8 cellular contexts compared by ENCODE assay signal in genomic region chr2:69798909-69799526, GRCh38. TPM values are rescaled to one million over a fixed set of nuclear protein-coding genes. Genes with fewer than 3 reads are reported as not detected.
DNase-seq lines count a peak whose midpoint lies in the region; TF ChIP-seq lines count a peak whose summit lies in the region.

No MANE protein-coding gene starts in this region.

- peak in 1 of 2 donors; percentile 13 for TF ChIP-seq POLR2A in Peyer's patch (IDR thresholded peaks at IDR 0.05)

- H3K4me1 ChIP-seq in Peyer's patch = peaks cover 0 to 39% (median 6%) of the 10 kb centered on the region in 4 donors

- no peaks in the 10 kb centered on the region for H3K36me3 ChIP-seq in Peyer's patch

- H3K27ac ChIP-seq in Peyer's patch = peak overlapping the region; percentile 42 to 78 (median 60)

- H3K27me3 Mint-ChIP-seq in activated naive CD4-positive, alpha-beta T cell treated with anti-CD3 and anti-CD28 coated beads, Interleukin-2, amount 10 ng/mL, durations not matched to agents 7 days and 5 days = no peaks in the 10 kb centered on the region

- CTCF ChIA-PET in activated naive CD4-positive, alpha-beta T cell treated with anti-CD3 and anti-CD28 coated beads, Interleukin-2, amount 10 ng/mL, durations not matched to agents 7 days and 5 days (lab: Charles Lee) = interaction anchor here (0.8 to 1.3 kb wide), 3 partner anchors 18 to 74 kb away, joined by 3 to 9 read pairs (median 3); no protein-coding TSS in a partner anchor

- H3K9me3 ChIP-seq in Peyer's patch = no peaks in the 10 kb centered on the region

- H3K4me3 ChIP-seq in Peyer's patch (peak overlapping the region in 2 of 4 donors; percentile 26 to 29), fibroblast of the aortic adventitia (ENCODE audit: low read depth, low read length) (peak overlapping the region; percentile 66), retinal pigment epithelial cell (ENCODE audit: low read length) (peak overlapping the region; percentile 26)

- no peaks in the 10 kb centered on the region for H3K27me3 ChIP-seq in Peyer's patch

- H3K27ac Mint-ChIP-seq in activated naive CD4-positive, alpha-beta T cell treated with anti-CD3 and anti-CD28 coated beads, Interleukin-2, amount 10 ng/mL, durations not matched to agents 7 days and 5 days = peak overlapping the region; percentile 56

- no peak overlapping the region for H3K4me3 Mint-ChIP-seq in activated naive CD4-positive, alpha-beta T cell treated with anti-CD3 and anti-CD28 coated beads, Interleukin-2, amount 10 ng/mL, durations not matched to agents 7 days and 5 days

- TF ChIP-seq CTCF in Peyer's patch (IDR thresholded peaks at IDR 0.05) (no peak), fibroblast of the aortic adventitia (IDR thresholded peaks at IDR 0.05; ENCODE audit: insufficient read depth, low read length) (no peak), retinal pigment epithelial cell (conservative IDR thresholded peaks at IDR 0.05; ENCODE audit: low read depth, low read length) (no peak)

- peaks cover 14% of the 10 kb centered on the region for H3K36me3 Mint-ChIP-seq in activated naive CD4-positive, alpha-beta T cell treated with anti-CD3 and anti-CD28 coated beads, Interleukin-2, amount 10 ng/mL, durations not matched to agents 7 days and 5 days

- no peak for DNase-seq in activated naive CD4-positive, alpha-beta T cell treated with anti-CD3 and anti-CD28 coated beads, Interleukin-2, amount 10 ng/mL, durations not matched to agents 7 days and 5 days
- no peak for DNase-seq in activated naive CD4-positive, alpha-beta T cell treated with Interleukin-2 at 50 U/mL for 16 hours
- DNase-seq in Peyer's patch (peak in 1 of 3 donors; percentile 60), fibroblast of the aortic adventitia (ENCODE audit: low read depth) (peak; percentile 93), retinal pigment epithelial cell (ENCODE audit: low read depth) (peak; percentile 29), hypothalamus (lab: John Stamatoyannopoulos, UW) (no peak), NCI-H345 (lab: John Stamatoyannopoulos, UW) (no peak)
- DNase-seq in activated effector memory CD4-positive, alpha-beta T cell treated with Interleukin-2 at 50 U/mL for 16 hours = no peak

- H3K4me1 Mint-ChIP-seq in activated naive CD4-positive, alpha-beta T cell treated with anti-CD3 and anti-CD28 coated beads, Interleukin-2, amount 10 ng/mL, durations not matched to agents 7 days and 5 days = peaks cover 34% of the 10 kb centered on the region

- no peaks in the 10 kb centered on the region for H3K9me3 Mint-ChIP-seq in activated naive CD4-positive, alpha-beta T cell treated with anti-CD3 and anti-CD28 coated beads, Interleukin-2, amount 10 ng/mL, durations not matched to agents 7 days and 5 days

RNA-seq across cellular contexts. Expression of gene GMCL1, which starts 30.4 kb away (rescaled TPM):
- total RNA-seq in Peyer's patch (10 to 100 TPM; 15.4 to 29.2 (median 23.0) TPM), fibroblast of the aortic adventitia (ENCODE audit: low replicate concordance) (9.7 and 14.2 TPM in 2 replicates)

RNA-seq across cellular contexts. Expression of gene ANXA4, which starts 57.1 kb away (rescaled TPM):
- 100 to 1,000 TPM; 106 to 216 (median 156) TPM for total RNA-seq in Peyer's patch
- 36.9 and 101 TPM in 2 replicates for total RNA-seq in fibroblast of the aortic adventitia (ENCODE audit: low replicate concordance)

Comparison
In these comparisons a context has a peak if more than half of its experiments do, and no peak if none do; other contexts are left out.
1. DNase-seq: peak in fibroblast of the aortic adventitia (single experiment) and retinal pigment epithelial cell (single experiment); none in activated naive CD4-positive, alpha-beta T cell treated with anti-CD3 and anti-CD28 coated beads, Interleukin-2, amount 10 ng/mL, durations not matched to agents 7 days and 5 days (single experiment), activated naive CD4-positive, alpha-beta T cell treated with Interleukin-2 at 50 U/mL for 16 hours (single experiment), activated effector memory CD4-positive, alpha-beta T cell treated with Interleukin-2 at 50 U/mL for 16 hours (single experiment), hypothalamus (0 of 51) and NCI-H345 (single experiment).